In the genomic region with DNA sequence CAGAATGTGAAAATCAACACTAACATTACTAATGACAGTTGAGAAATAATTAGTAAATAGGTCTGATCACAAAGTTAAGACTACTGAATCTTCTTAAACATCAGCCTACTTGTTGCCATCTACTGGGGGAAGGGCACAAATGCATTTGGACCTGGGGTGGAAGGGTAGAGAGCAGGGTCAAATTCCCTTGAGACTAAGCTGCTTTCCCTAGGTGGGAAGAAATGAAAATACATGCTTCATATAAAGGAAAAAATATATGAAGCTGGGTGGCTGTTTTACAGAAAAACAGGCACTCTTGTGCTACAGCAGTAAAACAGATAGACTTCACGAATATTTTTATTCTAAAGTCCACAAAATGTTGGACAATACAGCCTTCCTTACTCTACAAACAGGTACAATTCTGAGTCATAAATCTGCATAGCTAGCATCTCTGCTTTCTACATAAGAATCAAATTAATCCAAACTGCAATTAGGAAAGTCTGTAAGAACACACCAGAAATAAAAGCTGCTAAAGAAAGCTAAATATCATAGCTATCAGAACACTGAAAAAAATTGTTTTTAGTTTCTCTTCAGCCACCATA, we compare ENCODE assay signal across 8 cellular contexts. TPM values are rescaled to one million over a fixed set of nuclear protein-coding genes. Genes with fewer than 3 reads are reported as not detected.
A peak's percentile ranks its signal among the peaks of the same experiment; 100 is the strongest.
DNase-seq lines count a peak whose midpoint lies in the region; ATAC-seq, FAIRE-seq and TF ChIP-seq lines count a peak whose summit lies in the region.

No MANE protein-coding gene starts in this region.

- peak; percentile 86 to 88; a peak in 5 of 6 replicates for ATAC-seq in A549
- peak; percentile 72 for ATAC-seq in HG02678 (IDR thresholded peaks at IDR 0.05; ENCODE audit: unreplicated experiment)
- ATAC-seq in Panc1 = peak; percentile 76; the same call in 1 of the 2 replicates
- ATAC-seq in esophagus mucosa = peak; percentile 28
- ATAC-seq in stimulated activated naive B cell treated with anti-CD40 and anti-IgM and Interleukin-4, amounts not matched to agents 10 μg/mL and 1 μg/mL and 100 μg/mL, for 72 hours (replicated peaks) = peak; percentile 66 to 81

- POLR2A ChIA-PET in A549 (lab: Yijun Ruan, JAX) (interaction anchor here (1.1 kb wide), 1 partner anchor 11 kb away, joined by 6 read pairs; a partner anchor contains a TSS), Panc1 (lab: Charles Lee) (interaction anchor here (0.6 to 0.7 kb wide), 2 partner anchors 11 to 117 kb away, joined by 3 to 8 read pairs; a partner anchor contains a TSS)

- H3K27ac ChIP-seq in A549 (no peak overlapping the region), Panc1 (ENCODE audit: low read length) (no peak overlapping the region)

- in situ Hi-C loops in Panc1 (cut with HindIII; ENCODE audit: low pct_unique_long_range_greater_than_20kb, low sequenced_read_pairs) = no loop called here

- no TSS peak for BruUV-seq in Panc1 (replicated peaks; lab: Mats Ljungman, UMichigan)

- no peak overlapping the region for H3K4me3 Mint-ChIP-seq in stimulated activated naive B cell treated with anti-CD40 and anti-IgM and Interleukin-4, amounts not matched to agents 10 μg/mL and 1 μg/mL and 100 μg/mL, for 72 hours

- H3K4me1 Mint-ChIP-seq in stimulated activated naive B cell treated with anti-CD40 and anti-IgM and Interleukin-4, amounts not matched to agents 10 μg/mL and 1 μg/mL and 100 μg/mL, for 72 hours = peaks cover 20 to 45% of the 10 kb centered on the region in 2 donors

- WGBS in A549 (ENCODE audit: missing lambda C conversion rate) = 37% methylated on average over 1 of the region's 1 CpG

- DNase-seq in A549 (ENCODE audit: low read depth in 1 of 2, low spot score in 1 of 2) (peak; percentile 23 to 31), Panc1 (ENCODE audit: low read depth, low spot score) (no peak), COR-L47 (lab: John Stamatoyannopoulos, UW) (no peak), mucosa of gallbladder (ENCODE audit: low spot score) (no peak)
- DNase-seq in stimulated activated naive B cell treated with anti-CD40 and anti-IgM and Interleukin-4, amounts not matched to agents 10 μg/mL and 1 μg/mL and 100 μg/mL, for 72 hours = no peak

- CTCF ChIA-PET in A549 (lab: Yijun Ruan, JAX) = interaction anchor here (0.6 to 1.5 kb wide), 2 partner anchors 9 to 124 kb away, joined by 3 to 6 read pairs; no protein-coding TSS in a partner anchor
- CTCF ChIA-PET in Panc1 (lab: Charles Lee) = no interaction called here

- peak; percentile 22 to 35; a peak in 4 of 5 replicates for TF ChIP-seq RAD21 in A549 (conservative IDR thresholded peaks at IDR 0.05 in 1 of 2, IDR thresholded peaks at IDR 0.05 in 1 of 2)

- no peak overlapping the region for H3K27ac Mint-ChIP-seq in stimulated activated naive B cell treated with anti-CD40 and anti-IgM and Interleukin-4, amounts not matched to agents 10 μg/mL and 1 μg/mL and 100 μg/mL, for 72 hours

- H3K27me3 ChIP-seq in Panc1 (ENCODE audit: control insufficient read depth, insufficient read depth, low read length) = no peaks in the 10 kb centered on the region

- FAIRE-seq in A549 (lab: Jason Lieb, UNC) = no peak

- no peaks in the 10 kb centered on the region for H3K27me3 Mint-ChIP-seq in stimulated activated naive B cell treated with anti-CD40 and anti-IgM and Interleukin-4, amounts not matched to agents 10 μg/mL and 1 μg/mL and 100 μg/mL, for 72 hours

- peaks cover 4 to 9% of the 10 kb centered on the region in 2 donors for H3K36me3 Mint-ChIP-seq in stimulated activated naive B cell treated with anti-CD40 and anti-IgM and Interleukin-4, amounts not matched to agents 10 μg/mL and 1 μg/mL and 100 μg/mL, for 72 hours

- H3K36me3 ChIP-seq in Panc1 (ENCODE audit: control insufficient read depth, insufficient read depth, low read length) = no peaks in the 10 kb centered on the region; the same call in 1 of the 2 replicates

- no peaks in the 10 kb centered on the region for H3K9me3 Mint-ChIP-seq in stimulated activated naive B cell treated with anti-CD40 and anti-IgM and Interleukin-4, amounts not matched to agents 10 μg/mL and 1 μg/mL and 100 μg/mL, for 72 hours

- TF ChIP-seq CTCF in A549 (IDR thresholded peaks at IDR 0.05) (peak; percentile 40), GM12872 (IDR thresholded peaks at IDR 0.05; ENCODE audit: insufficient read depth, low read depth, low read length) (peak; percentile 65), Panc1 (IDR thresholded peaks at IDR 0.05) (peak; percentile 52; the same call in 1 of the 2 replicates)

- TF ChIP-seq EP300 in A549 (IDR thresholded peaks at IDR 0.05) = no peak

- peaks cover 28% of the 10 kb centered on the region; the same call in 2 of the 3 replicates for H3K4me1 ChIP-seq in A549
- peaks cover 25% of the 10 kb centered on the region for H3K4me1 ChIP-seq in Panc1 (ENCODE audit: control insufficient read depth, insufficient read depth, low read length)

- no peak for TF ChIP-seq POLR2A in A549 (IDR thresholded peaks at IDR 0.05; ENCODE audit: low read length)

- H3K9me3 ChIP-seq in A549 = no peaks in the 10 kb centered on the region
- no peaks in the 10 kb centered on the region for H3K9me3 ChIP-seq in Panc1 (ENCODE audit: control insufficient read depth, insufficient read depth, low read depth, low read length)

- H3K4me2 ChIP-seq in A549 = peak overlapping the region; percentile 7; the same call in 1 of the 3 replicates

- no peak overlapping the region for H3K4me3 ChIP-seq in A549
- no peak overlapping the region for H3K4me3 ChIP-seq in Panc1 (ENCODE audit: low read depth in 2 of 2, low read length in 2 of 2)

- intact Hi-C loops in Panc1 (cut with micrococcal nuclease; ENCODE audit: unreplicated experiment) = no loop called here

TF ChIP-seq in A549, 52 proteins besides CTCF, POLR2A, EP300 and RAD21:
- TF ChIP-seq CBX8 (IDR thresholded peaks at IDR 0.05) (no peak), SMC3 (IDR thresholded peaks at IDR 0.05) (0 out of 3 replicates have a peak, but pooled peaks have one; percentile 10)

RNA-seq across cellular contexts. Expression of a gene that starts 10.9 kb away (rescaled TPM):
- polyA plus RNA-seq in A549 (2011; rRNA removed) = 132 and 151 TPM in 2 replicates
- 18.2 and 20.7 TPM in 2 replicates for polyA plus RNA-seq in A549 (2012; cell fraction: cytosol; rRNA removed)
- 22.8 and 34.9 TPM in 2 replicates for polyA plus RNA-seq in A549 (2012; cell fraction: nucleus; rRNA removed)
- polyA plus RNA-seq in A549 (2017; fragmentation: RNase III; extraction: RNeasy Plus Mini Kit Qiagen cat#74134 plus additional on column Dnase treatment) = 103 to 122 TPM (median 117 TPM) in 3 replicates
- polyA minus RNA-seq in A549 (2011; rRNA and poly(A)+ RNA removed) = 366 and 396 TPM in 2 replicates
- total RNA-seq in Panc1 (2021; ENCODE audit: unreplicated experiment) = 368 TPM
- 119 TPM for polyA plus RNA-seq in Panc1 (2012; ENCODE audit: insufficient read length)
- 150 TPM for total RNA-seq in esophagus mucosa
- total RNA-seq in mucosa of gallbladder = 204 TPM

RNA-seq across cellular contexts. Expression of a gene that starts 11.4 kb away (rescaled TPM):
- polyA plus RNA-seq in A549 (2011; rRNA removed) (5.5 and 5.7 TPM in 2 replicates), A549 (2017; fragmentation: RNase III; extraction: RNeasy Plus Mini Kit Qiagen cat#74134 plus additional on column Dnase treatment) (2.0 to 2.1 TPM (median 2.0 TPM) in 3 replicates)
- 1.1 and 1.5 TPM in 2 replicates for polyA plus RNA-seq in A549 (2012; cell fraction: cytosol; rRNA removed)
- polyA plus RNA-seq in A549 (2012; cell fraction: nucleus; rRNA removed) = 0.77 and 1.3 TPM in 2 replicates
- polyA minus RNA-seq in A549 (2011; rRNA and poly(A)+ RNA removed) = 2.9 and 4.6 TPM in 2 replicates
- total RNA-seq in Panc1 (2021; ENCODE audit: unreplicated experiment) (3.9 TPM), esophagus mucosa (1.8 TPM), mucosa of gallbladder (2.3 TPM)
- polyA plus RNA-seq in Panc1 (2012; ENCODE audit: insufficient read length) = 3.7 TPM

Comparison
In these comparisons a context has a peak if more than half of its experiments do, and no peak if none do; other contexts are left out.
1. ATAC-seq: peak in every context shown above with its lines; median percentile 87 in A549; 76 in Panc1; 74 in stimulated activated naive B cell treated with anti-CD40 and anti-IgM and Interleukin-4, amounts not matched to agents 10 μg/mL and 1 μg/mL and 100 μg/mL, for 72 hours; 72 in HG02678; 28 in esophagus mucosa.
2. DNase-seq: peak in A549 (2 of 2); none in Panc1 (single experiment), stimulated activated naive B cell treated with anti-CD40 and anti-IgM and Interleukin-4, amounts not matched to agents 10 μg/mL and 1 μg/mL and 100 μg/mL, for 72 hours (single experiment), COR-L47 (single experiment) and mucosa of gallbladder (single experiment).
3. Peak in every context shown above with its lines, with median percentiles within 50 percentile points of each other: CTCF ChIP-seq.